ENCODE assay signal across 35 cellular contexts in the genomic region with DNA sequence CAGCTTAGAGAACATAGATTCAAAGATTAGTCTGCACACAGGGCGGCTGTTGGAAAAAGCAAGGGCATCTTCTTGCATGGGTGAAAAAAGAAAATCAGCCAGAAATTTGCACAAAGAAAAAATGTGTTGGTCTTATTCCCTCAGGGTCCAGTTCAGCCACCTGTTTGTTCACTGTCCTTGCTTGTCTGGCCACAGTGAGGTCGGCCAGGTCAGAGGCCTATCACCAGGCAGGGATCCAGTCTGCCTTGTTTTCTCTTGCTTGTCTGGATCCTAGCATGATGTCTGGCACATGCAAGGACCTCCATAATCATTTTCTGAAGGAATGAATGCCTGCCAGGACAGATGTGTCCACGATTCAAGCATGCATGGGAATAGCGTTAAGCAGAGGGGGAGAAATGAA.
"Had no signal": no experiment of that assay in that cellular context is flagged by ENCODE, and none has a peak within 500 bp of the region (broad histone marks: within the 10 kb centered on the region; RNA-seq: fewer than 3 reads in every experiment).

No MANE protein-coding gene starts in this region.

- H3K36me3 ChIP-seq: MG63 had no signal

- H3K4me2 ChIP-seq: KMS-11 had no signal

- H3K9ac ChIP-seq: KMS-11 had no signal

- H3K4me3 ChIP-seq: MG63 had no signal

- H3K27me3 ChIP-seq: MG63 had no signal

- H3K27ac ChIP-seq: KMS-11 had no signal

- DNase-seq: Karpas-422, Kasumi-1, MG63, MM.1S, MV-4-11, NCI-H1048, NCI-H1092, NCI-H1092 treated with DMSO at 0.1 percent for 48 hours, NCI-H1105, NCI-H1105 treated with DMSO at 0.1 percent for 48 hours, NCI-H1417, NCI-H1417 treated with DMSO at 0.1 percent for 48 hours, NCI-H1436, NCI-H1436 treated with DMSO at 0.1 percent for 48 hours, NCI-H146, NCI-H1694, NCI-H1694 treated with DMSO at 0.1 percent for 48 hours, NCI-H187, NCI-H187 treated with DMSO at 0.1 percent for 48 hours, NCI-H1930, NCI-H2029, NCI-H2029 treated with DMSO at 0.1 percent for 48 hours, NCI-H2081, NCI-H2081 treated with DMSO at 0.1 percent for 48 hours, NCI-H2107, NCI-H2171, NCI-H2171 treated with DMSO at 0.1 percent for 48 hours, NCI-H2227 treated with DMSO at 0.1 percent for 48 hours, NCI-H226, NCI-H345, NCI-H446, NCI-H446 treated with DMSO at 0.1 percent for 48 hours, NCI-H510A, NCI-H510A treated with DMSO at 0.1 percent for 48 hours had no signal

- H3K9me3 ChIP-seq: MG63 had no signal
